In the genomic region with DNA sequence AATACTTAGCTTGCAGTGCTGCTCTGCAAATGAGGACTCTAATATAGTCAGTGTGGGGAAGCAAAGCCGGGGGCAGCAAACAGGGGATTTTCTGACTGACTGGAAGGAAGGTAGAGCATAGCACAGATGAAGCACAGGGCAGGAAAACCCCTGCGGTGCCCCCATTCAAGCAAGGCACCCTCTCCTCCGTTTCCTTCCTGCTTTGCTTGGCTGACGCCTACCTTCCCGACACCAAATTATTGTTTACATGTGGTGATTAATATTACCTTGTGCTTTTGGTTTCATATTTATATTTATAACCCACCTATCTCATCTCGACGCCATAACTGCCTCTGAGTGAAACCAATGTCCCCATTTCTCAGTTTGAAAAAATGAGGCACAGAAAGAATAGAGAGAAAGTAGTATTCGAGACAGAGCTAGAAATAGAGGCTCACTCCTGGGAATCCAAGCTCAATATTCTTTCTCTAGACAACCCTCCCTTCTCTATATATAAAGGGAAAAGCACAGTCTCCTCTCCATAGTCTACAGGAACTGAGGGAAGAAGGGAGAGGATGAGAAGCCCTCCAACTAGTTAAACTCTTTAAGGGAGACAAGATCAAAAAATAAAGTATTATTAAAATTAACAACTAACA, we compare ENCODE assay signal across 9 cellular contexts. TPM values are rescaled to one million over a fixed set of nuclear protein-coding genes. Genes with fewer than 3 reads are reported as not detected.
A peak's percentile ranks its signal among the peaks of the same experiment; 100 is the strongest.
DNase-seq lines count a peak whose midpoint lies in the region; ATAC-seq, FAIRE-seq and TF ChIP-seq lines count a peak whose summit lies in the region.
"Had no signal": no experiment of that assay in that cellular context is flagged by ENCODE, and none has a peak within 500 bp of the region (broad histone marks: within the 10 kb centered on the region; RNA-seq: fewer than 3 reads in every experiment).

No MANE protein-coding gene starts in this region.

- TF ChIP-seq CTCF in GM12865 (IDR thresholded peaks at IDR 0.05; ENCODE audit: insufficient read depth, low read depth, low read length, missing control alignments): no peak
- no peak for TF ChIP-seq CTCF in bronchial epithelial cell (IDR thresholded peaks at IDR 0.05; ENCODE audit: insufficient read depth, low read length, severe bottlenecking)

- no peak overlapping the region for H3K4me2 ChIP-seq in trophoblast cell (ENCODE audit: low read length)

- H3K14ac ChIP-seq in trophoblast cell (ENCODE audit: low read length): no peak overlapping the region

- H3K4me1 ChIP-seq in trophoblast cell (ENCODE audit: control insufficient read depth in 1 of 2, insufficient read depth in 2 of 2, low read length in 2 of 2): peaks cover 0 to 3% of the 10 kb centered on the region in 2 experiments

- H3K4me1 Mint-ChIP-seq in T-helper 1 cell treated with Interleukin-12 subunit alpha and Interleukin-12 subunit beta and Interleukin-4 antibody, amounts not matched to agents 30 μg/mL and 1 μg/mL, for 36 hours (ENCODE audit: low read depth): peaks cover 35% of the 10 kb centered on the region

- no peak overlapping the region for H3K4ac ChIP-seq in trophoblast cell (ENCODE audit: low read depth, low read length)

- H3K27ac ChIP-seq in trophoblast cell (ENCODE audit: low read depth, low read length): no peak overlapping the region

- no peak for FAIRE-seq in bronchial epithelial cell (lab: Jason Lieb, UNC)
- FAIRE-seq: G401.6 had no signal

- H3K9me3 Mint-ChIP-seq in T-helper 1 cell treated with Interleukin-12 subunit alpha and Interleukin-12 subunit beta and Interleukin-4 antibody, amounts not matched to agents 30 μg/mL and 1 μg/mL, for 36 hours: no peaks in the 10 kb centered on the region

- no peak overlapping the region for H2BK12ac ChIP-seq in trophoblast cell (ENCODE audit: low read length)

- H3K18ac ChIP-seq in trophoblast cell (ENCODE audit: low read length): no peak overlapping the region

- no peak overlapping the region for H3K23ac ChIP-seq in trophoblast cell (ENCODE audit: low read length)

- ATAC-seq in HG02588 (IDR thresholded peaks at IDR 0.05; ENCODE audit: unreplicated experiment): peak; percentile 75

- no peak overlapping the region for H2AK5ac ChIP-seq in trophoblast cell (ENCODE audit: low read length)

- H3K4me3 ChIP-seq in GM12865 (ENCODE audit: low read depth, low read length) (peak overlapping the region; percentile 29; the same call in 1 of the 2 replicates), bronchial epithelial cell (ENCODE audit: low read depth, low read length) (no peak overlapping the region), trophoblast cell (ENCODE audit: low read depth, low read length) (no peak overlapping the region)

- H2BK5ac ChIP-seq in trophoblast cell (ENCODE audit: low read depth, low read length, poor library complexity): no peak overlapping the region

- peak; percentile 90 for DNase-seq in GM12865 (ENCODE audit: low read depth)
- peak; percentile 14 for DNase-seq in bronchial epithelial cell (ENCODE audit: low read depth)
- DNase-seq in stimulated activated CD8-positive, alpha-beta memory T cell treated with anti-CD3 and anti-CD28 coated beads, Interleukin-15, amount 100 ng/mL, for 1 hour (ENCODE audit: low read depth): peak; percentile 30
- no peak for DNase-seq in trophoblast cell
- no peak for DNase-seq in HPDE6-E6E7 (ENCODE audit: extremely low spot score)
- no peak for DNase-seq in NCI-H82 treated with DMSO at 0.1 percent for 48 hours (lab: John Stamatoyannopoulos, UW; ENCODE audit: unreplicated experiment)

- H4K8ac ChIP-seq in trophoblast cell (ENCODE audit: low read depth, low read length): no peak overlapping the region

- no peak overlapping the region for H4K12ac ChIP-seq in trophoblast cell (ENCODE audit: low read depth, low read length)

- H3K27me3 Mint-ChIP-seq in T-helper 1 cell treated with Interleukin-12 subunit alpha and Interleukin-12 subunit beta and Interleukin-4 antibody, amounts not matched to agents 30 μg/mL and 1 μg/mL, for 36 hours (ENCODE audit: low read depth): no peaks in the 10 kb centered on the region

- WGBS in trophoblast cell (ENCODE audit: extremely low coverage, insufficient coverage, insufficient read length): no CpG with 5 or more reads among the region's 8 CpGs

- H3K9me3 ChIP-seq in trophoblast cell (ENCODE audit: insufficient read depth, low read depth, low read length): no peaks in the 10 kb centered on the region

- H4K91ac ChIP-seq in trophoblast cell (ENCODE audit: low read depth, low read length): no peak overlapping the region

- peak overlapping the region; percentile 65 for H3K4me3 Mint-ChIP-seq in T-helper 1 cell treated with Interleukin-12 subunit alpha and Interleukin-12 subunit beta and Interleukin-4 antibody, amounts not matched to agents 30 μg/mL and 1 μg/mL, for 36 hours

- H3K27me3 ChIP-seq in bronchial epithelial cell (ENCODE audit: control insufficient read depth, insufficient read depth, low read length) (no peaks in the 10 kb centered on the region), trophoblast cell (ENCODE audit: insufficient read depth, low read length) (no peaks in the 10 kb centered on the region)

- peak overlapping the region; percentile 93 for H3K27ac Mint-ChIP-seq in T-helper 1 cell treated with Interleukin-12 subunit alpha and Interleukin-12 subunit beta and Interleukin-4 antibody, amounts not matched to agents 30 μg/mL and 1 μg/mL, for 36 hours

- H3K79me1 ChIP-seq in trophoblast cell (ENCODE audit: low read length): no peaks in the 10 kb centered on the region

- no peak overlapping the region for H2AFZ ChIP-seq in trophoblast cell (ENCODE audit: insufficient read depth, low read length, poor library complexity)

- H3K79me2 ChIP-seq in trophoblast cell (ENCODE audit: control insufficient read depth, insufficient read depth, low read length, poor library complexity): no peaks in the 10 kb centered on the region

- H3K36me3 Mint-ChIP-seq in T-helper 1 cell treated with Interleukin-12 subunit alpha and Interleukin-12 subunit beta and Interleukin-4 antibody, amounts not matched to agents 30 μg/mL and 1 μg/mL, for 36 hours (ENCODE audit: low read depth): peaks cover 20% of the 10 kb centered on the region

- H3K9ac ChIP-seq in trophoblast cell (ENCODE audit: low read length): no peak overlapping the region

- H3K36me3 ChIP-seq in bronchial epithelial cell (ENCODE audit: control insufficient read depth, insufficient read depth, low read length) (peaks cover 6% of the 10 kb centered on the region), trophoblast cell (ENCODE audit: control insufficient read depth in 1 of 2, insufficient read depth in 2 of 2, low read length in 2 of 2) (peaks cover 5 to 16% of the 10 kb centered on the region in 2 experiments)

- no peak overlapping the region for H2BK120ac ChIP-seq in trophoblast cell (ENCODE audit: insufficient read depth, low read length, poor library complexity)

RNA-seq across cellular contexts. Expression of a gene that starts 41.3 kb away (rescaled TPM):
- total RNA-seq in bronchial epithelial cell: 2.1 and 8.4 TPM in 2 replicates
- 18.1 and 20.1 TPM in 2 replicates for polyA plus RNA-seq in trophoblast cell (2013)

RNA-seq across cellular contexts. Expression of a gene that starts 41.6 kb away (rescaled TPM):
- 23.4 and 33.2 TPM in 2 replicates for total RNA-seq in bronchial epithelial cell
- 39.2 and 41.5 TPM in 2 replicates for polyA plus RNA-seq in trophoblast cell (2013)

Comparison
In these comparisons a context has a peak if more than half of its experiments do, and no peak if none do; other contexts are left out.
1. DNase-seq: peak in GM12865 (single experiment), bronchial epithelial cell (single experiment) and stimulated activated CD8-positive, alpha-beta memory T cell treated with anti-CD3 and anti-CD28 coated beads, Interleukin-15, amount 100 ng/mL, for 1 hour (single experiment); none in trophoblast cell (0 of 2), HPDE6-E6E7 (single experiment) and NCI-H82 treated with DMSO at 0.1 percent for 48 hours (single experiment).